Comparison of ENCODE assay signal across 10 cellular contexts in the genomic region with DNA sequence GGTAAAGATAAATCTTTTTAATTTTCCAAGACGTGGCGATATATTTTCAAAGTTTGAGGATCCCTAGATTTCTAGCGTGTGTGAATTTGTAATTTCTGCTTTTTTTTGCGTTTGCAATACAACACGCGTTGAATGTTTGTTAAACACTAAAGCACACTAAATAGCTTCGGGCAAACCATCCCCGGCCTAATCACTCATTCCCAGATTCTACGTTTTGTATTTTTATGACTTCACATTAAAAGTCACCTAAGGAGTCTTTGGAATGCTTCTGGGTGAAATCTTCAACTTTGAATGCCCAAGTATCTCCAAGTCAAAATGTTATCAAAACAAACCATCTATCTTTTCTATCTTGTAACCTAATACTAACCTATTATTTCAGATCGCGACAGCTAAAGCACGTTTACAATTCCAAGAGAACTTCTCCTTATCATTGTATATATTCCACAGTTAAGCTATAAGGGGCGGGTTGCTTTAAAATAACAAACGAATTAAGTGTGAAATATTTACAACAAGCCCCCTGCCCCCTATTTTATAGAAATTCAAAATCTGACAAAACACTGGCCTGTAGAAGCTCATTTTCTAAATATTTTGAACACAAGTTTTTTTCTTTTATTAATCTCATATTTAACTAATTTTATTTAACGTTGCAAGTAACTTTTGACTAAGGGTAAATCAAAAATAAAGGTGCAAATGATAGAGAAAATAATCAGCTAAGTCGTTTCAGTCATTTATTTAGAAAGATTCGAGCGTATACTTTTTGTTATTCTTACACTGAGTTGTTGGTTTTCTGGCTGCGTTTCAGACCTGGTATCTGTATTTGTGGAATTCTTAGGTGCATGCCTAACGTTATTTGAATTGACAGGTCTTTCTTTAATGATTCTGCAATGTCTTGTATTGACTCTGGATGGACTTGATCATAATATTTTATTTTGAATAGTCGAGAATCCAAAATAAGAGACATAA. TPM values are rescaled to one million over a fixed set of nuclear protein-coding genes. Genes with fewer than 3 reads are reported as not detected.
DNase-seq lines count a peak whose midpoint lies in the region; ATAC-seq and TF ChIP-seq lines count a peak whose summit lies in the region.
"Had no signal": no experiment of that assay in that cellular context is flagged by ENCODE, and none has a peak within 500 bp of the region (broad histone marks: within the 10 kb centered on the region; RNA-seq: fewer than 3 reads in every experiment).

No MANE protein-coding gene starts in this region.

- H3F3A ChIP-seq in PC-9 (ENCODE audit: insufficient read depth, low read depth): no peaks in the 10 kb centered on the region

- no peaks in the 10 kb centered on the region for H3K27me3 ChIP-seq in PC-9 (ENCODE audit: insufficient read depth, low read depth)

- H3K4me1 ChIP-seq in HEK293 (ENCODE audit: control insufficient read depth, insufficient read depth, low read length) (no peaks in the 10 kb centered on the region), PC-9 (replicated peaks; ENCODE audit: insufficient read depth) (no peaks in the 10 kb centered on the region)

- H3K36me3 ChIP-seq in HEK293 (ENCODE audit: control insufficient read depth in 2 of 2, insufficient read depth in 1 of 2, low read length in 2 of 2) (no peaks in the 10 kb centered on the region), PC-9 (ENCODE audit: low read depth) (no peaks in the 10 kb centered on the region)
- H3K36me3 ChIP-seq: SJSA1 had no signal

- peaks cover 4% of the 10 kb centered on the region; the same call in 1 of the 2 replicates for H3K9me2 ChIP-seq in PC-9 (ENCODE audit: insufficient read depth)

- POLR2A ChIA-PET in HEK293 (lab: Yijun Ruan, JAX) (no interaction called here), PC-9 (lab: Charles Lee; ENCODE audit: unreplicated experiment) (no interaction called here)

- CTCF ChIA-PET in HEK293 (lab: Yijun Ruan, JAX) (interaction anchor here (0.9 kb wide), 1 partner anchor 17 kb away, joined by 5 read pairs; no protein-coding TSS in a partner anchor), PC-9 (lab: Charles Lee) (no interaction called here)

- peak overlapping the region; percentile 68 for H2AFZ ChIP-seq in PC-9

- no TSS peak for BruUV-seq in PC-9 (replicated peaks; lab: Mats Ljungman, UMichigan)

- H3K27ac ChIP-seq in HEK293 (ENCODE audit: extremely low read depth, low read depth, low read length) (peak overlapping the region; percentile 83), PC-9 (no peak overlapping the region)
- H3K27ac ChIP-seq: SJSA1 had no signal

- no peaks in the 10 kb centered on the region for H4K20me1 ChIP-seq in PC-9 (ENCODE audit: insufficient read depth)

- TF ChIP-seq CTCF in HEK293 (tag by site-specific recombination; IDR thresholded peaks at IDR 0.05) (no peak), PC-9 (conservative IDR thresholded peaks at IDR 0.05) (no peak), fibroblast of pulmonary artery (IDR thresholded peaks at IDR 0.05; ENCODE audit: low read length, missing control alignments) (no peak), retinal pigment epithelial cell (conservative IDR thresholded peaks at IDR 0.05; ENCODE audit: low read depth, low read length) (no peak)

- peak overlapping the region; percentile 57 for H3K4me3 ChIP-seq in HEK293 (ENCODE audit: low read depth, low read length)
- H3K4me3 ChIP-seq in PC-9: peak overlapping the region; percentile 45; the same call in 1 of the 2 replicates
- H3K4me3 ChIP-seq in fibroblast of pulmonary artery (replicated peaks; ENCODE audit: low read depth, low read length): peak overlapping the region; percentile 56
- H3K4me3 ChIP-seq in retinal pigment epithelial cell (ENCODE audit: low read length): peak overlapping the region; percentile 62
- H3K4me3 ChIP-seq: SJSA1 had no signal

- DNase-seq in PC-9: no peak
- DNase-seq in fibroblast of pulmonary artery (ENCODE audit: low read depth): peak; percentile 10
- no peak for DNase-seq in retinal pigment epithelial cell (ENCODE audit: low read depth)
- no peak for DNase-seq in globus pallidus (ENCODE audit: low spot score)
- DNase-seq: anterior cingulate cortex had no signal

- H3K4me2 ChIP-seq in PC-9: peak overlapping the region; percentile 63

- no peaks in the 10 kb centered on the region for H3K79me2 ChIP-seq in PC-9 (ENCODE audit: low read depth)

- ATAC-seq in GM18870 (IDR thresholded peaks at IDR 0.05; ENCODE audit: unreplicated experiment) (no peak), HG02884 (IDR thresholded peaks at IDR 0.05; ENCODE audit: unreplicated experiment) (no peak), HG02763 (IDR thresholded peaks at IDR 0.05; ENCODE audit: unreplicated experiment) (no peak)

- H3K9me3 ChIP-seq in HEK293 (ENCODE audit: control insufficient read depth, insufficient read depth, low read depth, low read length) (no peaks in the 10 kb centered on the region), PC-9 (ENCODE audit: insufficient read depth, low read depth) (no peaks in the 10 kb centered on the region)
- H3K9me3 ChIP-seq: SJSA1 had no signal

- intact Hi-C loops in PC-9 (cut with micrococcal nuclease; ENCODE audit: unreplicated experiment): no loop called here

TF ChIP-seq in HEK293, 187 proteins besides CTCF, POLR2A, EP300 and RAD21:
- no peak for TF ChIP-seq ZNF843 (tag by site-specific recombination; IDR thresholded peaks at IDR 0.05)
- 0 out of 2 replicates have a peak, but pooled peaks have one; percentile 14 for TF ChIP-seq ZXDB (tag by site-specific recombination; IDR thresholded peaks at IDR 0.05)
- TF ChIP-seq ZBTB48 (tag by site-specific recombination; IDR thresholded peaks at IDR 0.05): no peak
- 0 out of 2 replicates have a peak, but pooled peaks have one; percentile 15 for TF ChIP-seq KLF10 (tag by site-specific recombination; IDR thresholded peaks at IDR 0.05)
- TF ChIP-seq ZNF2 (tag by site-specific recombination; IDR thresholded peaks at IDR 0.05): no peak
- TF ChIP-seq ZNF677 (tag by site-specific recombination; IDR thresholded peaks at IDR 0.05): no peak
- TF ChIP-seq, protein P1, sequence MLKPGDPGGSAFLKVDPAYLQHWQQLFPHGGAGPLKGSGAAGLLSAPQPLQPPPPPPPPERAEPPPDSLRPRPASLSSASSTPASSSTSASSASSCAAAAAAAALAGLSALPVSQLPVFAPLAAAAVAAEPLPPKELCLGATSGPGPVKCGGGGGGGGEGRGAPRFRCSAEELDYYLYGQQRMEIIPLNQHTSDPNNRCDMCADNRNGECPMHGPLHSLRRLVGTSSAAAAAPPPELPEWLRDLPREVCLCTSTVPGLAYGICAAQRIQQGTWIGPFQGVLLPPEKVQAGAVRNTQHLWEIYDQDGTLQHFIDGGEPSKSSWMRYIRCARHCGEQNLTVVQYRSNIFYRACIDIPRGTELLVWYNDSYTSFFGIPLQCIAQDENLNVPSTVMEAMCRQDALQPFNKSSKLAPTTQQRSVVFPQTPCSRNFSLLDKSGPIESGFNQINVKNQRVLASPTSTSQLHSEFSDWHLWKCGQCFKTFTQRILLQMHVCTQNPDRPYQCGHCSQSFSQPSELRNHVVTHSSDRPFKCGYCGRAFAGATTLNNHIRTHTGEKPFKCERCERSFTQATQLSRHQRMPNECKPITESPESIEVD (tag by site-specific recombination; IDR thresholded peaks at IDR 0.05): peak; percentile 84
- TF ChIP-seq ZNF132 (tag by site-specific recombination; IDR thresholded peaks at IDR 0.05; ENCODE audit: borderline replicate concordance): no peak
- TF ChIP-seq ZNF155 (tag by site-specific recombination; IDR thresholded peaks at IDR 0.05): no peak
- TF ChIP-seq ZNF404 (tag by site-specific recombination; IDR thresholded peaks at IDR 0.05): no peak
- TF ChIP-seq ZNF658 (tag by site-specific recombination; IDR thresholded peaks at IDR 0.05): no peak
- TF ChIP-seq ZBTB20 (tag by site-specific recombination; IDR thresholded peaks at IDR 0.05): peak; percentile 93
- TF ChIP-seq IKZF3 (tag by site-specific recombination; IDR thresholded peaks at IDR 0.05): 0 out of 2 replicates have a peak, but pooled peaks have one; percentile 19
- TF ChIP-seq ZNF138 (tag by site-specific recombination; IDR thresholded peaks at IDR 0.05; ENCODE audit: borderline replicate concordance): no peak
- TF ChIP-seq BCL11A (tag by site-specific recombination; IDR thresholded peaks at IDR 0.05; ENCODE audit: low read depth): no peak; the same call in 1 of the 2 replicates
- peak; percentile 92 for TF ChIP-seq MYNN (tag by site-specific recombination; IDR thresholded peaks at IDR 0.05; ENCODE audit: borderline replicate concordance)
- no peak for TF ChIP-seq ZNF174 (tag by site-specific recombination; IDR thresholded peaks at IDR 0.05)
- TF ChIP-seq ZNF16 (tag by site-specific recombination; IDR thresholded peaks at IDR 0.05; ENCODE audit: low read depth): no peak
- no peak for TF ChIP-seq ZNF423 (tag by site-specific recombination; IDR thresholded peaks at IDR 0.05)
- TF ChIP-seq ZNF221 (tag by site-specific recombination; IDR thresholded peaks at IDR 0.05; ENCODE audit: borderline replicate concordance): no peak
- TF ChIP-seq, protein P2, sequence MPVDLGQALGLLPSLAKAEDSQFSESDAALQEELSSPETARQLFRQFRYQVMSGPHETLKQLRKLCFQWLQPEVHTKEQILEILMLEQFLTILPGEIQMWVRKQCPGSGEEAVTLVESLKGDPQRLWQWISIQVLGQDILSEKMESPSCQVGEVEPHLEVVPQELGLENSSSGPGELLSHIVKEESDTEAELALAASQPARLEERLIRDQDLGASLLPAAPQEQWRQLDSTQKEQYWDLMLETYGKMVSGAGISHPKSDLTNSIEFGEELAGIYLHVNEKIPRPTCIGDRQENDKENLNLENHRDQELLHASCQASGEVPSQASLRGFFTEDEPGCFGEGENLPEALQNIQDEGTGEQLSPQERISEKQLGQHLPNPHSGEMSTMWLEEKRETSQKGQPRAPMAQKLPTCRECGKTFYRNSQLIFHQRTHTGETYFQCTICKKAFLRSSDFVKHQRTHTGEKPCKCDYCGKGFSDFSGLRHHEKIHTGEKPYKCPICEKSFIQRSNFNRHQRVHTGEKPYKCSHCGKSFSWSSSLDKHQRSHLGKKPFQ (tag by site-specific recombination; IDR thresholded peaks at IDR 0.05): 0 out of 2 replicates have a peak, but pooled peaks have one; percentile 1
- peak; percentile 52; the same call in 1 of the 2 replicates for TF ChIP-seq TCF7L2 (IDR thresholded peaks at IDR 0.05; ENCODE audit: borderline replicate concordance, low read depth, low read length)
- no peak for TF ChIP-seq ZNF292 (tag by site-specific recombination; IDR thresholded peaks at IDR 0.05; ENCODE audit: borderline replicate concordance, low read depth)
- 0 out of 2 replicates have a peak, but pooled peaks have one; percentile 16 for TF ChIP-seq FEZF1 (tag by site-specific recombination; IDR thresholded peaks at IDR 0.05)

RNA-seq across cellular contexts. Expression of a gene that starts 1.2 kb away (rescaled TPM):
- not detected in 2 replicates for total RNA-seq in PC-9 (2021)
- total RNA-seq: SJSA1 had no signal
